In the genomic region with DNA sequence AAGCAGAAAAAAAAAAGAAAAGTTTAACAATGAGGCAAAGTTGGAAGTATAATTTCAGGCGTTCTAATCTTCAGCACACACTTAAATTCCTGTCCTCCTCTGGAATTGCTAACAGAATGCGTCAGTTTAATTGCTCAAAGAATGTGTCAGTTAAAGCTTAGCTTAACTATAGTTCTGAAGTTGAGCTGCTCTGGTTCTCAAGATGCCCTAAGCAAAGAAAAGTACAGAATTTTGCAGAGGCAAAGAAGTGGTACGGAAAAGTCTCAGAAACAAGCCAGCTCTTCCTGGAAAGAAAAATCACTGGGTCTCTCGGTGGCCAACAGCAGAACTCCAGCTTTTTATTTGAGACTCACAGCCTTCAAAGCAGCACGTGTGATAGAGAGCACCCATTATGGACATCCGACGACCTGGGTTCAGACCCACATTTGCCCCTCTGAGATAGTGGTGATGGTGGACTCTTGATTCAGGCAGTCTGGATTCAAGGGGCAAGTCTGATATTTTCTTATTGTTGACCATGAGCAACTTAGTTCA, we compare ENCODE assay signal across 19 cellular contexts. TPM values are rescaled to one million over a fixed set of nuclear protein-coding genes. Genes with fewer than 3 reads are reported as not detected.
DNase-seq lines count a peak whose midpoint lies in the region; ATAC-seq, FAIRE-seq and TF ChIP-seq lines count a peak whose summit lies in the region.
"Had no signal": no experiment of that assay in that cellular context is flagged by ENCODE, and none has a peak within 500 bp of the region (broad histone marks: within the 10 kb centered on the region; RNA-seq: fewer than 3 reads in every experiment).

No MANE protein-coding gene starts in this region.

- no TSS peak for BruUV-seq in GM12878 (replicated peaks; lab: Mats Ljungman, UMichigan)

- H3K36me3 ChIP-seq in ACC112 (ENCODE audit: insufficient read depth, low read length) (no peaks in the 10 kb centered on the region), HUES48 (ENCODE audit: control insufficient read depth, insufficient read depth, low read length) (no peaks in the 10 kb centered on the region), GM12878 (ENCODE audit: control insufficient read depth in 2 of 2, insufficient read depth in 2 of 2, low read length in 1 of 2) (no peaks in the 10 kb centered on the region), left lung (no peaks in the 10 kb centered on the region), uterus (no peaks in the 10 kb centered on the region)
- H3K36me3 ChIP-seq: sigmoid colon had no signal

- no peak for ATAC-seq in GM12878
- ATAC-seq in left lung: peak; percentile 74

- no peaks in the 10 kb centered on the region for H4K20me1 ChIP-seq in GM12878 (ENCODE audit: control insufficient read depth, insufficient read depth)

- H3K4me1 ChIP-seq in ACC112 (ENCODE audit: control insufficient read depth, insufficient read depth, low read length, unreplicated experiment) (peaks cover 14% of the 10 kb centered on the region), HUES48 (ENCODE audit: control insufficient read depth, insufficient read depth, low read length) (peaks cover 16% of the 10 kb centered on the region), GM12878 (ENCODE audit: control insufficient read depth, insufficient read depth, low read length) (peaks cover 56% of the 10 kb centered on the region), left lung (peaks cover 0 to 5% of the 10 kb centered on the region in 2 donors), uterus (no peaks in the 10 kb centered on the region)

- CTCF ChIA-PET in GM12878 (lab: Yijun Ruan, JAX): interaction anchor here (0.7 to 4.8 kb wide), 10 partner anchors 9 to 222 kb away, joined by 3 to 36 read pairs (median 4); a partner anchor contains a TSS

- H2AFZ ChIP-seq in ACC112 (ENCODE audit: low read length, unreplicated experiment): peak overlapping the region; percentile 83
- H2AFZ ChIP-seq in GM12878 (ENCODE audit: control insufficient read depth, low read depth, low read length): no peak overlapping the region

- WGBS in GM12878 (ENCODE audit: insufficient coverage, insufficient replicate concordance, low lambda C conversion rate, missing lambda C conversion rate): 59% methylated on average over 7 of the region's 7 CpGs

- H3K9me3 ChIP-seq in HUES48 (ENCODE audit: control insufficient read depth, insufficient read depth, low read length) (0 out of 2 replicates have a peak, but pooled peaks cover 10% of the 10 kb centered on the region), GM12878 (replicated peaks; ENCODE audit: control insufficient read depth, insufficient read depth, low read length) (peaks cover 6% of the 10 kb centered on the region; the same call in 2 of the 3 replicates), left lung (no peaks in the 10 kb centered on the region), uterus (no peaks in the 10 kb centered on the region)

- in situ Hi-C loops in GM12878 (cut with MboI): no loop called here

- intact Hi-C loops in GM12878 (cut with micrococcal nuclease; ENCODE audit: unreplicated experiment): loop anchor here (2.0 to 10.0 kb wide), 4 partner anchors 59 to 223 kb away; no protein-coding TSS in a partner anchor
- intact Hi-C loops in left lung (cut with DNase I): no loop called here
- intact Hi-C loops in uterus (cut with DNase I; ENCODE audit: low total_unique reads): no loop called here

- FAIRE-seq in GM12878 (lab: Jason Lieb, UNC): no peak

- no peak for TF ChIP-seq CTCF in GM12878 (IDR thresholded peaks at IDR 0.05 in 2 of 3, conservative IDR thresholded peaks at IDR 0.05 in 1 of 3; ENCODE audit: control insufficient read depth in 2 of 3, extremely low read depth in 1 of 3, insufficient read depth in 1 of 3, low read depth in 3 of 3, low read length in 3 of 3)
- TF ChIP-seq CTCF in left lung (IDR thresholded peaks at IDR 0.05): no peak
- TF ChIP-seq CTCF in uterus (IDR thresholded peaks at IDR 0.05): no peak

- POLR2A ChIA-PET in GM12878 (lab: Charles Lee): interaction anchor here (0.6 to 10.7 kb wide), 5 partner anchors 9 to 1076 kb away, joined by 3 to 112 read pairs (median 5); a partner anchor contains a TSS

- no peak for TF ChIP-seq EP300 in GM12878 (IDR thresholded peaks at IDR 0.05; ENCODE audit: borderline replicate concordance in 1 of 2, control insufficient read depth in 1 of 2, low read depth in 2 of 2, low read length in 2 of 2)

- DNase-seq in GM12878 (ENCODE audit: low read depth, low spot score) (no peak), left lung (no peak), uterus (no peak), Ammon's horn (ENCODE audit: low spot score) (no peak), NCI-H446 (lab: John Stamatoyannopoulos, UW) (no peak)
- no peak for DNase-seq in activated T-cell treated with anti-CD3 and anti-CD28 coated beads, Interleukin-2, amount 50 U/mL, for 1 hour
- DNase-seq: aorta; COR-L47; GDM1; midbrain; NCI-H1105 treated with DMSO at 0.1 percent for 48 hours; NK-92 treated with Interleukin-12 subunit alpha and Interleukin-12 subunit beta, amount 100 ng/mL, for 24 hours; SHP77 treated with DMSO at 0.1 percent for 48 hours; sigmoid colon; stimulated activated CD4-positive, alpha-beta T cell treated with anti-CD3 and anti-CD28 coated beads, Interleukin-2, amount 100 ng/mL, for 48 hours; substantia nigra had no signal

- H3K9ac ChIP-seq in HUES48 (ENCODE audit: low read depth, low read length) (no peak overlapping the region), GM12878 (ENCODE audit: control insufficient read depth, insufficient read depth, low read length) (no peak overlapping the region)

- H3K4me3 ChIP-seq in ACC112 (ENCODE audit: low read depth, low read length) (no peak overlapping the region), HUES48 (ENCODE audit: low read depth, low read length) (no peak overlapping the region), GM12878 (no peak overlapping the region), left lung (no peak overlapping the region), uterus (no peak overlapping the region)
- H3K4me3 ChIP-seq: coronary artery, sigmoid colon had no signal

- no peak for TF ChIP-seq RAD21 in GM12878 (IDR thresholded peaks at IDR 0.05; ENCODE audit: insufficient read depth, low read depth, low read length)

- H3K79me2 ChIP-seq in ACC112 (ENCODE audit: control insufficient read depth, insufficient read depth, low read length, unreplicated experiment): no peaks in the 10 kb centered on the region
- H3K79me2 ChIP-seq in GM12878 (ENCODE audit: control insufficient read depth, insufficient read depth, low read length): no peaks in the 10 kb centered on the region

- H3K4me2 ChIP-seq in GM12878 (ENCODE audit: control insufficient read depth, insufficient read depth): peak overlapping the region; percentile 12; the same call in 1 of the 2 replicates

- H3K27ac ChIP-seq in ACC112 (ENCODE audit: low read depth, low read length): no peak overlapping the region
- H3K27ac ChIP-seq in HUES48 (ENCODE audit: low read depth, low read length): peak overlapping the region; percentile 41
- H3K27ac ChIP-seq in GM12878 (ENCODE audit: control insufficient read depth, insufficient read depth): no peak overlapping the region
- no peak overlapping the region for H3K27ac ChIP-seq in left lung
- no peak overlapping the region for H3K27ac ChIP-seq in uterus
- H3K27ac ChIP-seq: coronary artery, sigmoid colon had no signal

- TF ChIP-seq POLR2A in GM12878 (IDR thresholded peaks at IDR 0.05; ENCODE audit: low read depth, low read length) (no peak), uterus (IDR thresholded peaks at IDR 0.05) (no peak)

- no peaks in the 10 kb centered on the region for H3K27me3 ChIP-seq in ACC112 (ENCODE audit: insufficient read depth, low read length)
- no peaks in the 10 kb centered on the region for H3K27me3 ChIP-seq in HUES48 (ENCODE audit: control insufficient read depth, insufficient read depth, low read length)
- no peaks in the 10 kb centered on the region for H3K27me3 ChIP-seq in GM12878 (replicated peaks in 1 of 2; ENCODE audit: control insufficient read depth in 2 of 2, insufficient read depth in 2 of 2, low read length in 1 of 2)
- no peaks in the 10 kb centered on the region for H3K27me3 ChIP-seq in left lung
- H3K27me3 ChIP-seq in uterus: no peaks in the 10 kb centered on the region
- H3K27me3 ChIP-seq: sigmoid colon had no signal

- SMC1A ChIA-PET in GM12878 (lab: Charles Lee; ENCODE audit: uncharacterized antibody, unreplicated experiment): interaction anchor here (0.5 to 15.9 kb wide), 21 partner anchors 8 to 223 kb away, joined by 3 to 291 read pairs (median 4); a partner anchor contains a TSS

- RAD21 ChIA-PET in GM12878 (lab: Charles Lee; ENCODE audit: unreplicated experiment): interaction anchor here (0.6 to 10.5 kb wide), 20 partner anchors 9 to 661 kb away, joined by 3 to 124 read pairs (median 4); a partner anchor contains a TSS

TF ChIP-seq in GM12878, 131 proteins besides CTCF, POLR2A, EP300 and RAD21 (continues in another document):
- TF ChIP-seq FOS (IDR thresholded peaks at IDR 0.05; ENCODE audit: borderline replicate concordance, extremely low read depth, insufficient read length): no peak
- no peak for TF ChIP-seq CBX3 (IDR thresholded peaks at IDR 0.05; ENCODE audit: borderline replicate concordance, low read depth)
- TF ChIP-seq FOXM1 (IDR thresholded peaks at IDR 0.05; ENCODE audit: low read depth, low read length): no peak
- 0 out of 2 replicates have a peak, but pooled peaks have one; percentile 2 for TF ChIP-seq IRF4 (IDR thresholded peaks at IDR 0.05; ENCODE audit: low read depth, low read length)
- TF ChIP-seq EED (IDR thresholded peaks at IDR 0.05; ENCODE audit: low read depth): 0 out of 2 replicates have a peak, but pooled peaks have one; percentile 15
- TF ChIP-seq RAD51 (IDR thresholded peaks at IDR 0.05): no peak
- peak; percentile 10; the same call in 1 of the 2 replicates for TF ChIP-seq DPF2 (IDR thresholded peaks at IDR 0.05)

RNA-seq across cellular contexts. Expression of a gene that starts 22.2 kb away (rescaled TPM):
- total RNA-seq in GM12878 (2013; cell fraction: nucleolus; rRNA removed): 98.1 and 104 TPM in 2 replicates
- total RNA-seq in GM12878 (2014; rRNA removed) (2.9 and 3.9 TPM in 2 replicates), GM12878 (2014; rRNA removed; fragmentation: Illumina TruSeq; extraction: Trizol) (2.8 and 2.9 TPM in 2 replicates), GM12878 (2021) (2.3 and 2.6 TPM in 2 replicates), left lung (1 to 10 TPM in 1 of 2 donors, not detected in 1; 1.3 TPM), uterus (1 to 10 TPM in 1 of 4 donors, under 1 TPM in 1, not detected in 2; 0.09 to 9.1 TPM)
- 1.3 TPM for polyA plus RNA-seq in GM12878 (2011; ENCODE audit: low read depth)
- polyA plus RNA-seq in GM12878 (2011; rRNA removed) (7.1 and 8.3 TPM in 2 replicates), GM12878 (2014; fragmentation: Illumina TruSeq; extraction: Trizol) (2.1 and 2.4 TPM in 2 replicates), GM12878 (2014; fragmentation: Nextera tagmentation; extraction: Ambion mirVana) (1 to 10 TPM; 1.1 to 1.2 TPM), GM12878 (2014; rRNA removed) (1.3 TPM in 2 replicates), GM12878 (2016; fragmentation: Nextera tagmentation; extraction: Ambion mirVana) (1 to 10 TPM; 1.6 to 2.2 TPM)
- 4.8 and 5.4 TPM in 2 replicates for polyA plus RNA-seq in GM12878 (2011; cell fraction: cytosol; rRNA removed)
- polyA plus RNA-seq in GM12878 (2011; cell fraction: nucleus; rRNA removed): 6.1 and 6.6 TPM in 2 replicates
- 1.7 and 2.3 TPM in 2 replicates for polyA plus RNA-seq in GM12878 (2012)
- 24.1 and 26.5 TPM in 2 replicates for polyA minus RNA-seq in GM12878 (2011; rRNA and poly(A)+ RNA removed)
- polyA minus RNA-seq in GM12878 (2011; cell fraction: cytosol; rRNA and poly(A)+ RNA removed): 2.4 and 4.1 TPM in 2 replicates
- 30.9 and 46.5 TPM in 2 replicates for polyA minus RNA-seq in GM12878 (2011; cell fraction: nucleus; rRNA and poly(A)+ RNA removed)
- total RNA-seq: sigmoid colon had no signal
